In the genomic region with DNA sequence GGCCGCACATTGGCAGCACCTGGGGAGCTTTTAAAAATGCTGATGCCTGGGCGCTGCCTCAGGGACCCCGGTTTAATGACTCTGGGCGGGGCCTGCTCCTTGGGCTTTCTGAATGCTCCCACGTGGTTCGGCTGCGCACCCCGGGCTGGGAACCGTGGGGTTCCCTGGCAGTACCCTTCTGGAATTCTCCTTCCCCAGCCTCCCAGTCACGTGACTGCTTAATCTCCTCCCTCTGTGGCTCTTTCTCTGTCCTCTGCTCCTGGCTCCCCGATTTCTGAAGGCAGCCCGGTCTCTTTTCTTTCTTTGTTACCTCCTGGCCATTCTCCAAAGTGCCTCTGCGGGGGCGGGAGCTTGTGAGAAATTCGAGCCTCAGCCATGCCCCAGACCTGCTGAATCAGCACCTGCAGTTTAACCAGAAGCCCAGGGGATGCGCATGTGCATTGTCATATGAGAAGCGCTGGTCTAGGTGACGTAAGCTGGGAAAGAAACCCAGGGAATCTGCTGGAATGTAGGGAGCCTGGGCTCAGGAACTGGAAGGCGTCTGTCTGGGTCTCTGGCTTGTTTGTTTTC, we compare ENCODE assay signal across 1 cellular context.
TF ChIP-seq lines count a peak whose summit lies in the region.

No MANE protein-coding gene starts in this region.

TF ChIP-seq in Ishikawa, 13 proteins besides CTCF, POLR2A, EP300 and RAD21 (continued from another document):
- TF ChIP-seq, protein P1, sequence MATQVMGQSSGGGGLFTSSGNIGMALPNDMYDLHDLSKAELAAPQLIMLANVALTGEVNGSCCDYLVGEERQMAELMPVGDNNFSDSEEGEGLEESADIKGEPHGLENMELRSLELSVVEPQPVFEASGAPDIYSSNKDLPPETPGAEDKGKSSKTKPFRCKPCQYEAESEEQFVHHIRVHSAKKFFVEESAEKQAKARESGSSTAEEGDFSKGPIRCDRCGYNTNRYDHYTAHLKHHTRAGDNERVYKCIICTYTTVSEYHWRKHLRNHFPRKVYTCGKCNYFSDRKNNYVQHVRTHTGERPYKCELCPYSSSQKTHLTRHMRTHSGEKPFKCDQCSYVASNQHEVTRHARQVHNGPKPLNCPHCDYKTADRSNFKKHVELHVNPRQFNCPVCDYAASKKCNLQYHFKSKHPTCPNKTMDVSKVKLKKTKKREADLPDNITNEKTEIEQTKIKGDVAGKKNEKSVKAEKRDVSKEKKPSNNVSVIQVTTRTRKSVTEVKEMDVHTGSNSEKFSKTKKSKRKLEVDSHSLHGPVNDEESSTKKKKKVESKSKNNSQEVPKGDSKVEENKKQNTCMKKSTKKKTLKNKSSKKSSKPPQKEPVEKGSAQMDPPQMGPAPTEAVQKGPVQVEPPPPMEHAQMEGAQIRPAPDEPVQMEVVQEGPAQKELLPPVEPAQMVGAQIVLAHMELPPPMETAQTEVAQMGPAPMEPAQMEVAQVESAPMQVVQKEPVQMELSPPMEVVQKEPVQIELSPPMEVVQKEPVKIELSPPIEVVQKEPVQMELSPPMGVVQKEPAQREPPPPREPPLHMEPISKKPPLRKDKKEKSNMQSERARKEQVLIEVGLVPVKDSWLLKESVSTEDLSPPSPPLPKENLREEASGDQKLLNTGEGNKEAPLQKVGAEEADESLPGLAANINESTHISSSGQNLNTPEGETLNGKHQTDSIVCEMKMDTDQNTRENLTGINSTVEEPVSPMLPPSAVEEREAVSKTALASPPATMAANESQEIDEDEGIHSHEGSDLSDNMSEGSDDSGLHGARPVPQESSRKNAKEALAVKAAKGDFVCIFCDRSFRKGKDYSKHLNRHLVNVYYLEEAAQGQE (IDR thresholded peaks at IDR 0.05; ENCODE audit: low read depth) = no peak
- no peak for TF ChIP-seq TCF12 (IDR thresholded peaks at IDR 0.05; ENCODE audit: low read depth)
- TF ChIP-seq CEBPB (IDR thresholded peaks at IDR 0.05) = no peak
- TF ChIP-seq FOXM1 (IDR thresholded peaks at IDR 0.05; ENCODE audit: borderline replicate concordance, low read depth) = no peak
- peak; percentile 53 for TF ChIP-seq TEAD4 (IDR thresholded peaks at IDR 0.05)
TF ChIP-seq in Ishikawa: peak in this region for 5.
